In the genomic region with DNA sequence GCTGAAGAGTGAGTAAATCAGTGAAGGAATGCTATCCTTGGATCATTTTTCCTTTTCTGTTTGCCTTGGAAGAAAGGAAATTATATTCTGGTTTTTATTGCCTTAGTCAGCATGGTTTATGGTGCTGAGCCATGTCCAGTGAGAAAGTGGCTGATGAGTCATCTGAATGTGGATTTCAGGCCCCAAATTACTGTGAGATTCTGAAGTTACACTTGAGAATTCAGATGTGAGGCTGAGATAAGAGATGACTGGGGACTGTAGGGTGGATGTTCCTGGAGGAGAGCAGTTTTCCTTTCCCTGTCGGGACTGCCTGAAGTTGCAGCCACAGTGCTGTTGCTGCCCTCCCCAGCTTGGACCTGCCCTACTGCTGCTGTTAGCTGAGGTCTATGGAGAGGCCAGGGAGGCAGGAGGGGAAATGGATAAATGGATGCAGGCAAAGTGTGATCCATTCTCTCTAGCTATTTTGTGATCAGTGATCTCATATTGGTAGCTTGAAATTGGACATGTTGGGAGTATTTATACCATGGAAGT, we compare ENCODE assay signal across 8 cellular contexts. TPM values are rescaled to one million over a fixed set of nuclear protein-coding genes. Genes with fewer than 3 reads are reported as not detected.
DNase-seq lines count a peak whose midpoint lies in the region; ATAC-seq and TF ChIP-seq lines count a peak whose summit lies in the region.

No MANE protein-coding gene starts in this region.

- peak overlapping the region; percentile 82 for H3K4ac ChIP-seq in IMR-90 (ENCODE audit: low read depth, low read length)

- peak overlapping the region; percentile 21 for H3K56ac ChIP-seq in IMR-90 (ENCODE audit: extremely low read depth, insufficient read depth, low read length)

- peaks cover 11% of the 10 kb centered on the region for H4K20me1 ChIP-seq in IMR-90 (ENCODE audit: insufficient read depth, low read length)

- dilution Hi-C loops in IMR-90 (cut with HindIII; ENCODE audit: low sequenced_read_pairs, unreplicated experiment) = no loop called here

- peak; percentile 10 for ATAC-seq in IMR-90 (ENCODE audit: low read depth)
- peak; percentile 33 for ATAC-seq in mucosa of descending colon
- no peak for ATAC-seq in GM18873 (IDR thresholded peaks at IDR 0.05; ENCODE audit: low FRiP score, unreplicated experiment)

- H4K8ac ChIP-seq in IMR-90 (ENCODE audit: low read depth in 2 of 2, low read length in 2 of 2) = peak overlapping the region; percentile 11 to 84; a peak in 3 of 4 replicates

- peaks cover 11% of the 10 kb centered on the region for H3K27me3 Mint-ChIP-seq in brain

- peak overlapping the region; percentile 94 for H2AK5ac ChIP-seq in IMR-90 (ENCODE audit: low read depth, low read length)

- POLR2A ChIA-PET in IMR-90 (lab: Charles Lee; ENCODE audit: unreplicated experiment) = no interaction called here

- no peaks in the 10 kb centered on the region for H3K36me3 Mint-ChIP-seq in brain

- H3K9ac ChIP-seq in IMR-90 (ENCODE audit: low read depth, low read length) = peak overlapping the region; percentile 17; the same call in 1 of the 2 replicates

- peak overlapping the region; percentile 53 for H4K5ac ChIP-seq in IMR-90 (ENCODE audit: low read depth, low read length)

- no peak overlapping the region for H3K4me3 ChIP-seq in IMR-90 (ENCODE audit: insufficient read depth, low read depth, low read length)
- no peak overlapping the region for H3K4me3 ChIP-seq in mucosa of descending colon
- no peak overlapping the region for H3K4me3 ChIP-seq in BE2C (ENCODE audit: low read depth, low read length)

- TF ChIP-seq POLR2A in IMR-90 (IDR thresholded peaks at IDR 0.05; ENCODE audit: low read depth, low read length) = no peak

- in situ Hi-C loops in IMR-90 (cut with MboI; ENCODE audit: low sequenced_read_pairs) = no loop called here

- H3K27me3 ChIP-seq in IMR-90 (ENCODE audit: control insufficient read depth, insufficient read depth, low read length) (no peaks in the 10 kb centered on the region), BE2C (no peaks in the 10 kb centered on the region)

- H3K9me3 ChIP-seq in IMR-90 (ENCODE audit: control insufficient read depth, insufficient read depth, low read length) (no peaks in the 10 kb centered on the region), mucosa of descending colon (no peaks in the 10 kb centered on the region), BE2C (no peaks in the 10 kb centered on the region)

- peak overlapping the region; percentile 76 for H3K27ac ChIP-seq in IMR-90 (ENCODE audit: insufficient read depth, low read length)

- H3K4me3 Mint-ChIP-seq in brain = peak overlapping the region in 1 of 5 experiments; percentile 36

- H3K79me1 ChIP-seq in IMR-90 (ENCODE audit: low read depth in 1 of 2, low read length in 2 of 2) = peaks cover 0 to 12% of the 10 kb centered on the region in 2 experiments; a peak in 2 of 4 replicates

- peak overlapping the region; percentile 65 for H3K14ac ChIP-seq in IMR-90 (replicated peaks; ENCODE audit: low read depth, low read length)

- peaks cover 0 to 3% (median 0%) of the 10 kb centered on the region in 5 experiments for H3K9me3 Mint-ChIP-seq in brain

- peak; percentile 29; the same call in 1 of the 2 replicates for TF ChIP-seq RAD21 in IMR-90 (IDR thresholded peaks at IDR 0.05; ENCODE audit: low read length)

- peak; percentile 81 for DNase-seq in AG20443 (ENCODE audit: low spot score)
- DNase-seq in IMR-90 = peak; percentile 97
- peak in 2 of 3 donors; percentile 46 to 60 for DNase-seq in mucosa of descending colon
- DNase-seq in BE2C = no peak
- no peak for DNase-seq in activated naive CD4-positive, alpha-beta T cell treated with Interleukin-2 at 50 U/mL for 16 hours
- no peak for DNase-seq in RPMI8226

- H3K23ac ChIP-seq in IMR-90 (ENCODE audit: low read depth, low read length) = no peak overlapping the region; the same call in 1 of the 2 replicates

- peak overlapping the region; percentile 84 for H2BK120ac ChIP-seq in IMR-90 (ENCODE audit: low read depth, low read length)

- peak overlapping the region; percentile 76 for H3K18ac ChIP-seq in IMR-90 (ENCODE audit: low read depth, low read length)

- H2BK15ac ChIP-seq in IMR-90 (ENCODE audit: low read depth, low read length) = peak overlapping the region; percentile 61; the same call in 2 of the 3 replicates

- TF ChIP-seq CTCF in IMR-90 (conservative IDR thresholded peaks at IDR 0.05; ENCODE audit: low read depth, low read length) (no peak), brain (conservative IDR thresholded peaks at IDR 0.05) (no peak), mucosa of descending colon (IDR thresholded peaks at IDR 0.05) (no peak), BE2C (IDR thresholded peaks at IDR 0.05; ENCODE audit: low read depth, low read length) (no peak)

- H3K4me1 ChIP-seq in IMR-90 (ENCODE audit: control insufficient read depth, insufficient read depth, low read length) = peaks cover 27% of the 10 kb centered on the region
- peaks cover 44% of the 10 kb centered on the region for H3K4me1 ChIP-seq in mucosa of descending colon (ENCODE audit: low read depth)
- H3K4me1 ChIP-seq in BE2C = peaks cover 8% of the 10 kb centered on the region

- H3K4me1 Mint-ChIP-seq in brain = peaks cover 43% of the 10 kb centered on the region

- no peaks in the 10 kb centered on the region for H3K36me3 ChIP-seq in IMR-90 (ENCODE audit: control insufficient read depth, insufficient read depth, low read length)
- peaks cover 7% of the 10 kb centered on the region for H3K36me3 ChIP-seq in mucosa of descending colon (ENCODE audit: low read depth)
- H3K36me3 ChIP-seq in BE2C = no peaks in the 10 kb centered on the region

- no TSS peak for BruUV-seq in IMR-90 (replicated peaks; lab: Mats Ljungman, UMichigan)

- peak overlapping the region in 4 of 5 experiments; percentile 5 to 92 (median 90) for H3K27ac Mint-ChIP-seq in brain

- H3K9me1 ChIP-seq in IMR-90 (ENCODE audit: insufficient read depth, low read length) = peaks cover 26% of the 10 kb centered on the region

- peak overlapping the region; percentile 72 for H2AFZ ChIP-seq in IMR-90 (replicated peaks; ENCODE audit: low read length, poor library complexity)

- H3K4me2 ChIP-seq in IMR-90 (ENCODE audit: low read depth, low read length) = peak overlapping the region; percentile 63

- CTCF ChIA-PET in IMR-90 (lab: Yijun Ruan, JAX) = no interaction called here

- H4K91ac ChIP-seq in IMR-90 (ENCODE audit: insufficient read depth, low read depth, low read length) = peak overlapping the region; percentile 65

- H2BK5ac ChIP-seq in IMR-90 (ENCODE audit: low read depth, low read length, poor library complexity, severe bottlenecking) = peak overlapping the region; percentile 67

- H2BK20ac ChIP-seq in IMR-90 (ENCODE audit: low read depth, low read length) = peak overlapping the region; percentile 82

- H2AK9ac ChIP-seq in IMR-90 (replicated peaks; ENCODE audit: low read depth, low read length, poor library complexity) = peak overlapping the region; percentile 18

- WGBS in IMR-90 (ENCODE audit: extremely low coverage in 2 of 2, insufficient read length in 1 of 2), 2 experiments = no CpG with 5 or more reads among the region's 1 CpG

- intact Hi-C loops in IMR-90 (cut with micrococcal nuclease) = no loop called here
- intact Hi-C loops in mucosa of descending colon (cut with DNase I, micrococcal nuclease) = loop anchor here in 1 of 2 donors (10.0 kb wide), 1 partner anchor 64 kb away; no protein-coding TSS in a partner anchor

TF ChIP-seq in IMR-90, 13 proteins besides CTCF, POLR2A, EP300 and RAD21:
- TF ChIP-seq MXI1 (IDR thresholded peaks at IDR 0.05; ENCODE audit: borderline replicate concordance, low read depth, low read length) (no peak), ELK1 (IDR thresholded peaks at IDR 0.05; ENCODE audit: borderline replicate concordance, low read depth, low read length) (no peak), MAFK (IDR thresholded peaks at IDR 0.05; ENCODE audit: low read depth, low read length) (peak; percentile 95), RCOR1 (IDR thresholded peaks at IDR 0.05; ENCODE audit: insufficient replicate concordance, low read length) (no peak), FOS (IDR thresholded peaks at IDR 0.05; ENCODE audit: low read depth, low read length) (peak; percentile 99)
- TF ChIP-seq, protein P1, sequence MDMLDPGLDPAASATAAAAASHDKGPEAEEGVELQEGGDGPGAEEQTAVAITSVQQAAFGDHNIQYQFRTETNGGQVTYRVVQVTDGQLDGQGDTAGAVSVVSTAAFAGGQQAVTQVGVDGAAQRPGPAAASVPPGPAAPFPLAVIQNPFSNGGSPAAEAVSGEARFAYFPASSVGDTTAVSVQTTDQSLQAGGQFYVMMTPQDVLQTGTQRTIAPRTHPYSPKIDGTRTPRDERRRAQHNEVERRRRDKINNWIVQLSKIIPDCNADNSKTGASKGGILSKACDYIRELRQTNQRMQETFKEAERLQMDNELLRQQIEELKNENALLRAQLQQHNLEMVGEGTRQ (IDR thresholded peaks at IDR 0.05; ENCODE audit: low read depth, low read length) = no peak

RNA-seq across cellular contexts. Expression of gene MAP3K14, which starts 4.2 kb away (rescaled TPM):
- total RNA-seq in IMR-90 (2012; rRNA removed) (3.6 and 4.1 TPM in 2 replicates), mucosa of descending colon (10 to 100 TPM; 16.6 to 27.9 (median 18.0) TPM)
- polyA plus RNA-seq in IMR-90 (2012; rRNA removed) (19.9 and 21.7 TPM in 2 replicates), brain (ENCODE audit: insufficient read depth, low read depth, low replicate concordance) (6.8 TPM)
- 11.1 and 15.2 TPM in 2 replicates for polyA plus RNA-seq in IMR-90 (2012; cell fraction: cytosol; rRNA removed)
- polyA plus RNA-seq in IMR-90 (2012; cell fraction: nucleus; rRNA removed; ENCODE audit: low replicate concordance) = 52.0 and 95.3 TPM in 2 replicates
- polyA plus RNA-seq in BE2C (2012; ENCODE audit: insufficient read depth, insufficient read length, low read depth) = 5.5 TPM

RNA-seq across cellular contexts. Expression of gene SPATA32, which starts 59.1 kb away (rescaled TPM):
- total RNA-seq in IMR-90 (2012; rRNA removed) (under 0.01 and 0.18 TPM in 2 replicates), mucosa of descending colon (under 1 TPM in 2 of 3 donors, not detected in 1; 0.19 to 0.22 TPM)
- polyA plus RNA-seq in IMR-90 (2012; rRNA removed) (not detected in 2 replicates), brain (ENCODE audit: insufficient read depth, low read depth, low replicate concordance) (not detected)
- not detected in 2 replicates for polyA plus RNA-seq in IMR-90 (2012; cell fraction: cytosol; rRNA removed)
- 0.09 TPM in 1 of 2 replicates, not detected in the other for polyA plus RNA-seq in IMR-90 (2012; cell fraction: nucleus; rRNA removed; ENCODE audit: low replicate concordance)
- not detected for polyA plus RNA-seq in BE2C (2012; ENCODE audit: insufficient read depth, insufficient read length, low read depth)

Comparison
In these comparisons a context has a peak if more than half of its experiments do, and no peak if none do; other contexts are left out.
1. DNase-seq: peak in AG20443 (single experiment), IMR-90 (single experiment) and mucosa of descending colon (2 of 3); none in BE2C (single experiment), activated naive CD4-positive, alpha-beta T cell treated with Interleukin-2 at 50 U/mL for 16 hours (single experiment) and RPMI8226 (single experiment).